Comparison of ENCODE assay signal across 9 cellular contexts in the genomic region with DNA sequence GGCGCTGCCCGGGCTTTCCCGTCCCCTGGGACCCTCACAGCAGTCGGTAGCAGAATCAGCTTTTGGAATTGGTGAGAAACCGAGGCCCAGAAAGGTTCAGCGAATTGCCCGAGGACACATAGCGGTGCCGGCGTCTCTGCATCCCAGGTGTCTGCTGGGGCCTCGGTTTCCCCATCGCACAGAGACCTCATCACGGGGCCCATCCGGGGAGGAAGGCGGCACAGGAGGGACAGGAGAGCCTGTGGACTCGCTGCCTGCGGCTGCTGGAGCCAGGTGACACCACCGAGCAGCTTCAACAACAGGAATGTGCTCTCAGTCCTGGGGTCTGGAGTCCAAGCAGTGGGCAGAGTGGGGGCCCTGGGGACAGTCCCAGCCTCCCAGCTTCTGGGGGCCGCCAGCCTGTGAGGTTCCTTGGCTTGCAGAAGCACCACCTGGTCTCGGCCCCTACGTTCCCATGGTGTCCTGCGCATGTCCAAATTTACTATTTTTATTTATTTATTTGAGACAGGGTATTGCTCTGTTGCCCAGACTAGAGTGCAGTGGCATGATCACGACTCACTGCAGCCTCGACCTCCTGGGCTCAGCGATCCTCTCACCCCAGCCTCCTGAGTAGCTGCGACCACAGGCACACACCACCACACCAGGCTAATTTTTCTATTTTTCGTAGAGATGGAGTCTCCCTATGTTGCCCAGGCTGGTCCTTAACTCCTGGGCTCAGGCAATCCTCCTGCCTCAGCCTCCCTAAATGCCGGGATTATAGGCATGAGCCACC. TPM values are rescaled to one million over a fixed set of nuclear protein-coding genes. Genes with fewer than 3 reads are reported as not detected.
DNase-seq lines count a peak whose midpoint lies in the region; ATAC-seq, FAIRE-seq and TF ChIP-seq lines count a peak whose summit lies in the region.
"Had no signal": no experiment of that assay in that cellular context is flagged by ENCODE, and none has a peak within 500 bp of the region (broad histone marks: within the 10 kb centered on the region; RNA-seq: fewer than 3 reads in every experiment).

No MANE protein-coding gene starts in this region.

- intact Hi-C loops in GM12878 (cut with micrococcal nuclease; ENCODE audit: unreplicated experiment): no loop called here

- H3K27me3 ChIP-seq in GM12878 (replicated peaks in 1 of 2; ENCODE audit: control insufficient read depth in 2 of 2, insufficient read depth in 2 of 2, low read length in 1 of 2) (no peaks in the 10 kb centered on the region), mesenchymal stem cell (ENCODE audit: control insufficient read depth in 1 of 2, insufficient read depth in 1 of 2, low read length in 2 of 2) (no peaks in the 10 kb centered on the region), upper lobe of left lung (no peaks in the 10 kb centered on the region)

- H4K8ac ChIP-seq in mesenchymal stem cell (ENCODE audit: low read length): peak overlapping the region; percentile 97

- H4K91ac ChIP-seq in mesenchymal stem cell (ENCODE audit: low read length): peak overlapping the region; percentile 79

- H3K36me3 Mint-ChIP-seq in activated naive CD4-positive, alpha-beta T cell treated with anti-CD3 and anti-CD28 coated beads, Interleukin-2, amount 10 ng/mL, durations not matched to agents 7 days and 5 days: peaks cover 18% of the 10 kb centered on the region

- H3K4me1 Mint-ChIP-seq in activated naive CD4-positive, alpha-beta T cell treated with anti-CD3 and anti-CD28 coated beads, Interleukin-2, amount 10 ng/mL, durations not matched to agents 7 days and 5 days: peaks cover 29% of the 10 kb centered on the region

- RAD21 ChIA-PET in GM12878 (lab: Charles Lee; ENCODE audit: unreplicated experiment): interaction anchor here (1.0 to 4.6 kb wide), 7 partner anchors 13 to 102 kb away, joined by 3 to 35 read pairs (median 6); no protein-coding TSS in a partner anchor

- no peaks in the 10 kb centered on the region for H3K9me3 Mint-ChIP-seq in activated naive CD4-positive, alpha-beta T cell treated with anti-CD3 and anti-CD28 coated beads, Interleukin-2, amount 10 ng/mL, durations not matched to agents 7 days and 5 days

- POLR2A ChIA-PET in GM12878 (lab: Charles Lee): interaction anchor here (1.0 to 1.7 kb wide), 4 partner anchors 24 to 110 kb away, joined by 3 to 7 read pairs (median 6); a partner anchor contains a TSS

- CTCF ChIA-PET in activated naive CD4-positive, alpha-beta T cell treated with anti-CD3 and anti-CD28 coated beads, Interleukin-2, amount 10 ng/mL, durations not matched to agents 7 days and 5 days (lab: Charles Lee): interaction anchor here (0.6 to 7.8 kb wide), 4 partner anchors 17 to 127 kb away, joined by 3 to 51 read pairs (median 4); no protein-coding TSS in a partner anchor
- CTCF ChIA-PET in GM12878 (lab: Yijun Ruan, JAX): interaction anchor here (0.8 to 7.3 kb wide), 7 partner anchors 17 to 200 kb away, joined by 3 to 78 read pairs (median 5); no protein-coding TSS in a partner anchor

- TF ChIP-seq RAD21 in GM12878 (IDR thresholded peaks at IDR 0.05; ENCODE audit: insufficient read depth, low read depth, low read length): no peak

- no peak for TF ChIP-seq POLR2A in GM12878 (IDR thresholded peaks at IDR 0.05; ENCODE audit: low read depth, low read length)
- TF ChIP-seq POLR2A in upper lobe of left lung (IDR thresholded peaks at IDR 0.05): no peak

- H3K9ac ChIP-seq in GM12878 (ENCODE audit: control insufficient read depth, insufficient read depth, low read length) (no peak overlapping the region), mesenchymal stem cell (ENCODE audit: low read length) (peak overlapping the region; percentile 71)

- H3K4me2 ChIP-seq in GM12878 (ENCODE audit: control insufficient read depth, insufficient read depth) (peak overlapping the region; percentile 36; the same call in 1 of the 2 replicates), mesenchymal stem cell (ENCODE audit: low read length, poor library complexity, severe bottlenecking) (peak overlapping the region; percentile 75)

- H3K4me3 Mint-ChIP-seq in activated naive CD4-positive, alpha-beta T cell treated with anti-CD3 and anti-CD28 coated beads, Interleukin-2, amount 10 ng/mL, durations not matched to agents 7 days and 5 days: peak overlapping the region; percentile 90

- H3K79me2 ChIP-seq in GM12878 (ENCODE audit: control insufficient read depth, insufficient read depth, low read length): peaks cover 39% of the 10 kb centered on the region

- H3K4ac ChIP-seq in mesenchymal stem cell (ENCODE audit: low read depth in 1 of 2, low read length in 2 of 2): peak overlapping the region in 1 of 2 experiments; percentile 29

- H2BK15ac ChIP-seq in mesenchymal stem cell (ENCODE audit: low read depth, poor library complexity, severe bottlenecking): peak overlapping the region; percentile 49

- H3K27ac Mint-ChIP-seq in activated naive CD4-positive, alpha-beta T cell treated with anti-CD3 and anti-CD28 coated beads, Interleukin-2, amount 10 ng/mL, durations not matched to agents 7 days and 5 days: peak overlapping the region; percentile 52

- WGBS in GM12878 (ENCODE audit: insufficient coverage, insufficient replicate concordance, low lambda C conversion rate, missing lambda C conversion rate): 27% methylated on average over 28 of the region's 28 CpGs
- WGBS in mesenchymal stem cell: 48% methylated on average over 24 of the region's 28 CpGs
- WGBS in upper lobe of left lung, 2 donors: 57 to 88% methylated on average over 9 to 25 of the region's 28 CpGs

- H2AFZ ChIP-seq in GM12878 (ENCODE audit: control insufficient read depth, low read depth, low read length) (no peak overlapping the region; the same call in 1 of the 2 replicates), mesenchymal stem cell (ENCODE audit: low read depth, low read length) (peak overlapping the region; percentile 87)

- H3K9me3 ChIP-seq in GM12878 (replicated peaks; ENCODE audit: control insufficient read depth, insufficient read depth, low read length) (no peaks in the 10 kb centered on the region; the same call in 2 of the 3 replicates), mesenchymal stem cell (ENCODE audit: control insufficient read depth, low read length) (no peaks in the 10 kb centered on the region), upper lobe of left lung (no peaks in the 10 kb centered on the region)

- H3K36me3 ChIP-seq in GM12878 (ENCODE audit: control insufficient read depth in 2 of 2, insufficient read depth in 2 of 2, low read length in 1 of 2): peaks cover 3 to 21% of the 10 kb centered on the region in 2 experiments
- peaks cover 14 to 22% of the 10 kb centered on the region in 2 experiments for H3K36me3 ChIP-seq in mesenchymal stem cell (ENCODE audit: control insufficient read depth in 1 of 2, insufficient read depth in 2 of 2, low read depth in 1 of 2, low read length in 2 of 2)
- peaks cover 10 to 24% (median 18%) of the 10 kb centered on the region in 4 donors for H3K36me3 ChIP-seq in upper lobe of left lung

- no peak for FAIRE-seq in GM12878 (lab: Jason Lieb, UNC)

- H2BK120ac ChIP-seq in mesenchymal stem cell (ENCODE audit: low read depth, low read length): peak overlapping the region; percentile 1

- peak overlapping the region; percentile 67 to 81 for H3K18ac ChIP-seq in mesenchymal stem cell (ENCODE audit: low read depth in 1 of 2, low read length in 2 of 2)

- no peak overlapping the region for H2BK5ac ChIP-seq in mesenchymal stem cell (ENCODE audit: low read depth, low read length, poor library complexity, severe bottlenecking)

- H3K27me3 Mint-ChIP-seq in activated naive CD4-positive, alpha-beta T cell treated with anti-CD3 and anti-CD28 coated beads, Interleukin-2, amount 10 ng/mL, durations not matched to agents 7 days and 5 days: peaks cover 7% of the 10 kb centered on the region

- TF ChIP-seq CTCF in GM12878 (IDR thresholded peaks at IDR 0.05 in 2 of 3, conservative IDR thresholded peaks at IDR 0.05 in 1 of 3; ENCODE audit: control insufficient read depth in 2 of 3, extremely low read depth in 1 of 3, insufficient read depth in 1 of 3, low read depth in 3 of 3, low read length in 3 of 3) (no peak), upper lobe of left lung (IDR thresholded peaks at IDR 0.05) (no peak)

- H2AK5ac ChIP-seq in mesenchymal stem cell (ENCODE audit: low read length, severe bottlenecking): peak overlapping the region; percentile 94

- BruUV-seq in GM12878 (replicated peaks; lab: Mats Ljungman, UMichigan): no TSS peak

- H4K20me1 ChIP-seq in GM12878 (ENCODE audit: control insufficient read depth, insufficient read depth): peaks cover 3% of the 10 kb centered on the region; the same call in 1 of the 2 replicates

- H3K23ac ChIP-seq in mesenchymal stem cell (ENCODE audit: low read length in 2 of 2): no peak overlapping the region

- H2BK12ac ChIP-seq in mesenchymal stem cell (ENCODE audit: low read length in 2 of 2): peak overlapping the region; percentile 57 to 76

- H3K4me3 ChIP-seq in GM12878 (no peak overlapping the region; the same call in 1 of the 2 replicates), mesenchymal stem cell (ENCODE audit: insufficient read depth in 1 of 2, low read depth in 1 of 2, low read length in 2 of 2) (peak overlapping the region; percentile 34 to 87), upper lobe of left lung (peak overlapping the region in 3 of 4 donors; percentile 90 to 100 (median 93))

- in situ Hi-C loops in GM12878 (cut with MboI): no loop called here

- H3K4me1 ChIP-seq in GM12878 (ENCODE audit: control insufficient read depth, insufficient read depth, low read length) (no peaks in the 10 kb centered on the region), mesenchymal stem cell (ENCODE audit: control insufficient read depth, insufficient read depth, low read depth, low read length) (peaks cover 35% of the 10 kb centered on the region), upper lobe of left lung (peaks cover 23 to 42% (median 27%) of the 10 kb centered on the region in 4 donors)

- H3K14ac ChIP-seq in mesenchymal stem cell (ENCODE audit: low read length in 2 of 2): peak overlapping the region in 1 of 2 experiments; percentile 81

- peaks cover 15% of the 10 kb centered on the region for H3K79me1 ChIP-seq in mesenchymal stem cell (replicated peaks; ENCODE audit: low read length, poor library complexity, severe bottlenecking)

- H3K27ac ChIP-seq in GM12878 (ENCODE audit: control insufficient read depth, insufficient read depth) (no peak overlapping the region), mesenchymal stem cell (ENCODE audit: low read length, poor library complexity, severe bottlenecking) (no peak overlapping the region), upper lobe of left lung (peak overlapping the region; percentile 97 to 100 (median 98))

- no peak for TF ChIP-seq EP300 in GM12878 (IDR thresholded peaks at IDR 0.05; ENCODE audit: borderline replicate concordance in 1 of 2, control insufficient read depth in 1 of 2, low read depth in 2 of 2, low read length in 2 of 2)
- no peak for TF ChIP-seq EP300 in upper lobe of left lung (IDR thresholded peaks at IDR 0.05)

- SMC1A ChIA-PET in GM12878 (lab: Charles Lee; ENCODE audit: uncharacterized antibody, unreplicated experiment): interaction anchor here (1.5 to 4.2 kb wide), 4 partner anchors 13 to 46 kb away, joined by 3 to 22 read pairs (median 6); no protein-coding TSS in a partner anchor

- DNase-seq in activated naive CD4-positive, alpha-beta T cell treated with anti-CD3 and anti-CD28 coated beads, Interleukin-2, amount 10 ng/mL, durations not matched to agents 7 days and 5 days: no peak
- DNase-seq in activated naive CD4-positive, alpha-beta T cell treated with anti-CD3 and anti-CD28 coated beads, Interleukin-2, amount 50 U/mL, for 16 hours: no peak
- DNase-seq in GM12878 (ENCODE audit: low read depth, low spot score) (no peak), mesenchymal stem cell (no peak), upper lobe of left lung (no peak), KG1 (lab: John Stamatoyannopoulos, UW) (no peak), LoVo (ENCODE audit: low spot score) (no peak), NOMO-1 treated with dmso at 0.1 percent for 144 hours (lab: John Stamatoyannopoulos, UW; ENCODE audit: unreplicated experiment) (no peak)

- ATAC-seq in GM12878: no peak
- ATAC-seq in upper lobe of left lung (ENCODE audit: low FRiP score in 2 of 2): peak in 1 of 2 donors; percentile 2

RNA-seq across cellular contexts. Expression of a gene that starts 0.5 kb away (rescaled TPM):
- total RNA-seq in GM12878 (2013; cell fraction: nucleolus; rRNA removed): 117 and 121 TPM in 2 replicates
- total RNA-seq in GM12878 (2014; rRNA removed) (10.2 and 12.5 TPM in 2 replicates), GM12878 (2014; rRNA removed; fragmentation: Illumina TruSeq; extraction: Trizol) (9.5 and 11.4 TPM in 2 replicates), GM12878 (2021) (8.6 and 9.0 TPM in 2 replicates), upper lobe of left lung (10 to 100 TPM in 4 of 6 donors, 1 to 10 TPM in 2; 9.1 to 25.1 (median 11.5) TPM)
- polyA plus RNA-seq in GM12878 (2011; ENCODE audit: low read depth): 4.5 TPM
- polyA plus RNA-seq in GM12878 (2011; rRNA removed) (15.9 and 17.0 TPM in 2 replicates), GM12878 (2014; fragmentation: Illumina TruSeq; extraction: Trizol) (7.0 and 12.4 TPM in 2 replicates), GM12878 (2014; fragmentation: Nextera tagmentation; extraction: Ambion mirVana) (1 to 10 TPM; 3.7 to 6.6 TPM), GM12878 (2014; rRNA removed) (8.9 and 10.2 TPM in 2 replicates), GM12878 (2016; fragmentation: Nextera tagmentation; extraction: Ambion mirVana) (10 to 100 TPM; 15.0 to 17.9 TPM)
- 10.8 and 11.2 TPM in 2 replicates for polyA plus RNA-seq in GM12878 (2011; cell fraction: cytosol; rRNA removed)
- 22.4 and 24.8 TPM in 2 replicates for polyA plus RNA-seq in GM12878 (2011; cell fraction: nucleus; rRNA removed)
- 6.9 and 7.6 TPM in 2 replicates for polyA plus RNA-seq in GM12878 (2012)
- polyA minus RNA-seq in GM12878 (2011; rRNA and poly(A)+ RNA removed): 11.1 and 20.0 TPM in 2 replicates
- polyA minus RNA-seq in GM12878 (2011; cell fraction: cytosol; rRNA and poly(A)+ RNA removed): 2.1 and 2.7 TPM in 2 replicates
- 11.1 and 16.1 TPM in 2 replicates for polyA minus RNA-seq in GM12878 (2011; cell fraction: nucleus; rRNA and poly(A)+ RNA removed)
- 6.3 TPM for polyA plus RNA-seq in mesenchymal stem cell (2013, experiment 1 of 2)
- 5.9 TPM for polyA plus RNA-seq in mesenchymal stem cell (2013, experiment 2 of 2)

RNA-seq across cellular contexts. Expression of a gene that starts 7.1 kb away (rescaled TPM):
- total RNA-seq in GM12878 (2013; cell fraction: nucleolus; rRNA removed): not detected in 2 replicates
- total RNA-seq in GM12878 (2014; rRNA removed) (not detected in 2 replicates), GM12878 (2014; rRNA removed; fragmentation: Illumina TruSeq; extraction: Trizol) (not detected in 2 replicates), GM12878 (2021) (not detected in 2 replicates), upper lobe of left lung (not detected)
- polyA plus RNA-seq in GM12878 (2011; ENCODE audit: low read depth): not detected
- polyA plus RNA-seq in GM12878 (2011; rRNA removed) (not detected in 2 replicates), GM12878 (2014; fragmentation: Illumina TruSeq; extraction: Trizol) (not detected in 2 replicates), GM12878 (2014; fragmentation: Nextera tagmentation; extraction: Ambion mirVana) (not detected), GM12878 (2014; rRNA removed) (not detected in 2 replicates), GM12878 (2016; fragmentation: Nextera tagmentation; extraction: Ambion mirVana) (not detected)
- polyA plus RNA-seq in GM12878 (2011; cell fraction: cytosol; rRNA removed): not detected in 2 replicates
- polyA plus RNA-seq in GM12878 (2011; cell fraction: nucleus; rRNA removed): 0.04 and 0.07 TPM in 2 replicates
- not detected in 2 replicates for polyA plus RNA-seq in GM12878 (2012)
- not detected in 2 replicates for polyA minus RNA-seq in GM12878 (2011; rRNA and poly(A)+ RNA removed)
- polyA minus RNA-seq in GM12878 (2011; cell fraction: cytosol; rRNA and poly(A)+ RNA removed): not detected in 2 replicates
- not detected in 2 replicates for polyA minus RNA-seq in GM12878 (2011; cell fraction: nucleus; rRNA and poly(A)+ RNA removed)
- not detected for polyA plus RNA-seq in mesenchymal stem cell (2013, experiment 1 of 2)
- not detected for polyA plus RNA-seq in mesenchymal stem cell (2013, experiment 2 of 2)
- total RNA-seq: renal cortical epithelial cell had no signal

RNA-seq across cellular contexts. Expression of a gene that starts 21.4 kb away (rescaled TPM):
- total RNA-seq in GM12878 (2013; cell fraction: nucleolus; rRNA removed): 23.8 and 32.2 TPM in 2 replicates
- total RNA-seq in GM12878 (2014; rRNA removed) (34.0 and 44.2 TPM in 2 replicates), GM12878 (2014; rRNA removed; fragmentation: Illumina TruSeq; extraction: Trizol) (15.8 and 17.9 TPM in 2 replicates), GM12878 (2021) (38.7 and 42.3 TPM in 2 replicates), upper lobe of left lung (100 to 1,000 TPM in 1 of 6 donors, 10 to 100 TPM in 5; 31.0 to 109 (median 37.5) TPM)
- polyA plus RNA-seq in GM12878 (2011; ENCODE audit: low read depth): 3.9 TPM
- polyA plus RNA-seq in GM12878 (2011; rRNA removed) (16.6 and 22.5 TPM in 2 replicates), GM12878 (2014; fragmentation: Illumina TruSeq; extraction: Trizol) (8.0 and 22.0 TPM in 2 replicates), GM12878 (2014; fragmentation: Nextera tagmentation; extraction: Ambion mirVana) (under 1 TPM in 1 of 2 experiments, not detected in 1; 0.22 TPM), GM12878 (2014; rRNA removed) (28.9 and 35.5 TPM in 2 replicates), GM12878 (2016; fragmentation: Nextera tagmentation; extraction: Ambion mirVana) (10 to 100 TPM in 1 of 2 experiments, 1 to 10 TPM in 1; 6.7 to 12.7 TPM)
- polyA plus RNA-seq in GM12878 (2011; cell fraction: cytosol; rRNA removed): 30.5 and 44.3 TPM in 2 replicates
- polyA plus RNA-seq in GM12878 (2011; cell fraction: nucleus; rRNA removed): 55.5 and 64.6 TPM in 2 replicates
- polyA plus RNA-seq in GM12878 (2012): 17.1 and 19.8 TPM in 2 replicates
- polyA minus RNA-seq in GM12878 (2011; rRNA and poly(A)+ RNA removed): 15.7 and 37.9 TPM in 2 replicates
- polyA minus RNA-seq in GM12878 (2011; cell fraction: cytosol; rRNA and poly(A)+ RNA removed): 22.1 and 25.5 TPM in 2 replicates
- polyA minus RNA-seq in GM12878 (2011; cell fraction: nucleus; rRNA and poly(A)+ RNA removed): 14.0 and 35.4 TPM in 2 replicates
- polyA plus RNA-seq in mesenchymal stem cell (2013, experiment 1 of 2): 0.97 TPM
- 0.84 TPM for polyA plus RNA-seq in mesenchymal stem cell (2013, experiment 2 of 2)

Comparison
In these comparisons a context has a peak if more than half of its experiments do, and no peak if none do; other contexts are left out.
1. H3K27ac ChIP-seq: peak in upper lobe of left lung (4 of 4); none in GM12878 (single experiment) and mesenchymal stem cell (single experiment).